Comparison of ENCODE assay signal across 27 cellular contexts in genomic region chr4:3809028-3809427, GRCh38. TPM values are rescaled to one million over a fixed set of nuclear protein-coding genes. Genes with fewer than 3 reads are reported as not detected.
DNase-seq lines count a peak whose midpoint lies in the region; ATAC-seq and TF ChIP-seq lines count a peak whose summit lies in the region.
"Had no signal": no experiment of that assay in that cellular context is flagged by ENCODE, and none has a peak within 500 bp of the region (broad histone marks: within the 10 kb centered on the region; RNA-seq: fewer than 3 reads in every experiment).

No MANE protein-coding gene starts in this region.

- no peak for TF ChIP-seq CTCF in breast epithelium (IDR thresholded peaks at IDR 0.05)

- H3K4me3 ChIP-seq in mesendoderm (ENCODE audit: low read length) (no peak overlapping the region), breast epithelium (no peak overlapping the region)
- H3K4me3 ChIP-seq: BLaER1, GM23248, HAP-1, K562, PC-9, SJSA1 had no signal

- H3K4me2 ChIP-seq in mesendoderm (ENCODE audit: low read length): no peak overlapping the region
- H3K4me2 ChIP-seq: BLaER1, PC-9 had no signal

- H3K27me3 ChIP-seq in mesendoderm (ENCODE audit: insufficient read depth, low read length, poor library complexity): no peaks in the 10 kb centered on the region
- H3K27me3 ChIP-seq in breast epithelium: peaks cover 0 to 44% of the 10 kb centered on the region in 2 donors
- H3K27me3 ChIP-seq: BLaER1 had no signal

- H3K9ac ChIP-seq in mesendoderm (ENCODE audit: low read length): no peak overlapping the region
- H3K9ac ChIP-seq: BLaER1, GM23248 had no signal

- no peak overlapping the region for H2BK15ac ChIP-seq in mesendoderm (replicated peaks; ENCODE audit: low read depth)

- H3K79me1 ChIP-seq in mesendoderm (ENCODE audit: low read length): no peaks in the 10 kb centered on the region

- H3K36me3 ChIP-seq in mesendoderm (ENCODE audit: control insufficient read depth, insufficient read depth, low read length): no peaks in the 10 kb centered on the region
- H3K36me3 ChIP-seq in breast epithelium: no peaks in the 10 kb centered on the region
- H3K36me3 ChIP-seq: BLaER1, HAP-1, SJSA1 had no signal

- no peak overlapping the region for H2BK120ac ChIP-seq in mesendoderm (ENCODE audit: low read depth, low read length)

- no peak overlapping the region for H3K18ac ChIP-seq in mesendoderm (ENCODE audit: low read length)

- no peak for TF ChIP-seq POLR2A in breast epithelium (IDR thresholded peaks at IDR 0.05)

- peak overlapping the region; percentile 89 for H3K27ac ChIP-seq in caudate nucleus (ENCODE audit: low read depth, low read length)
- H3K27ac ChIP-seq in mesendoderm (ENCODE audit: low read depth, low read length): no peak overlapping the region
- no peak overlapping the region for H3K27ac ChIP-seq in breast epithelium
- H3K27ac ChIP-seq: BLaER1, GM23248, PC-9, SJSA1 had no signal

- intact Hi-C loops in left ventricle myocardium superior (cut with micrococcal nuclease) (no loop called here), cardiac septum (cut with DNase I) (no loop called here), breast epithelium (cut with DNase I; ENCODE audit: low total_unique reads) (no loop called here)

- H2BK5ac ChIP-seq in mesendoderm (ENCODE audit: low read length): no peak overlapping the region

- WGBS in mesendoderm (ENCODE audit: extremely low coverage, insufficient coverage, low lambda C conversion rate): no CpG with 5 or more reads among the region's 29 CpGs

- peak; percentile 7 for DNase-seq in left ventricle myocardium superior
- DNase-seq in cardiac septum (ENCODE audit: low spot score): no peak
- no peak for DNase-seq in caudate nucleus (lab: John Stamatoyannopoulos, UW)
- DNase-seq in mesendoderm: no peak
- DNase-seq in NCI-H2171 (lab: John Stamatoyannopoulos, UW): no peak
- DNase-seq in breast epithelium (ENCODE audit: low spot score in 2 of 2): no peak
- DNase-seq in nucleus accumbens (lab: John Stamatoyannopoulos, UW): no peak
- DNase-seq: 8988T; CD4-positive, CD25-positive, alpha-beta regulatory T cell; DMS53; GM23248; HFFc6; Kasumi-1; NCI-H1436; NCI-H187; NCI-H2081 treated with DMSO at 0.1 percent for 48 hours; NCI-H2171 treated with DMSO at 0.1 percent for 48 hours; NCI-H524 treated with DMSO at 0.1 percent for 48 hours; NK-92 treated with Interleukin-12 subunit alpha and Interleukin-12 subunit beta, amount 100 ng/mL, for 24 hours; PC-9; Right ventricle myocardium superior had no signal

- no peaks in the 10 kb centered on the region for H3K9me3 ChIP-seq in breast epithelium
- H3K9me3 ChIP-seq: BLaER1, HAP-1, SJSA1 had no signal

- no peak for ATAC-seq in left ventricle myocardium superior
- ATAC-seq: K562 had no signal

- no peak overlapping the region for H4K8ac ChIP-seq in mesendoderm (ENCODE audit: low read depth, low read length)

- H3K56ac ChIP-seq in mesendoderm (ENCODE audit: low read length): peak overlapping the region; percentile 54

- H3K23ac ChIP-seq in mesendoderm (ENCODE audit: low read length): no peak overlapping the region

- H3K4me1 ChIP-seq in mesendoderm (ENCODE audit: control insufficient read depth, low read depth, low read length) (peaks cover 2% of the 10 kb centered on the region), breast epithelium (no peaks in the 10 kb centered on the region)
- H3K4me1 ChIP-seq: HAP-1, SJSA1 had no signal

- H4K5ac ChIP-seq in mesendoderm (ENCODE audit: low read length): no peak overlapping the region

- H2AK5ac ChIP-seq in mesendoderm (ENCODE audit: low read length): no peak overlapping the region

- H3K79me2 ChIP-seq in mesendoderm (ENCODE audit: control insufficient read depth, insufficient read depth, low read length): no peaks in the 10 kb centered on the region

- H3K4ac ChIP-seq in mesendoderm (ENCODE audit: low read depth, low read length): no peak overlapping the region

RNA-seq across cellular contexts. Expression of gene ADRA2C, which starts 42.8 kb away (rescaled TPM):
- total RNA-seq in left ventricle myocardium superior: 5.9 TPM
- 5.4 TPM for total RNA-seq in cardiac septum
- polyA plus RNA-seq in mesendoderm (2013, experiment 1 of 2): 10.8 TPM
- 10.5 TPM for polyA plus RNA-seq in mesendoderm (2013, experiment 2 of 2)
- 1 to 10 TPM; 1.6 to 6.9 (median 3.5) TPM for total RNA-seq in breast epithelium
- total RNA-seq: CD4-positive, CD25-positive, alpha-beta regulatory T cell; M059J; PC-9; SJSA1 had no signal
- polyA plus RNA-seq: AG04450; CD4-positive, CD25-positive, alpha-beta regulatory T cell had no signal
